8 cellular contexts compared by ENCODE assay signal in genomic region chr19:51926426-51926783, GRCh38. TPM values are rescaled to one million over a fixed set of nuclear protein-coding genes. Genes with fewer than 3 reads are reported as not detected.
DNase-seq lines count a peak whose midpoint lies in the region; FAIRE-seq and TF ChIP-seq lines count a peak whose summit lies in the region.

No MANE protein-coding gene starts in this region.

- H4K5ac ChIP-seq in H1 (ENCODE audit: insufficient read length, low read depth, low read length): peak overlapping the region; percentile 79

- H2BK15ac ChIP-seq in H1 (ENCODE audit: low read length): no peak overlapping the region

- H3K36me3 ChIP-seq in BE2C (peaks cover 4% of the 10 kb centered on the region; the same call in 1 of the 2 replicates), NT2/D1 (ENCODE audit: insufficient read depth, insufficient read length, low read length) (peaks cover 7% of the 10 kb centered on the region), H1 (ENCODE audit: control insufficient read depth in 2 of 4, insufficient read depth in 4 of 4, low read length in 3 of 4) (peaks cover 2 to 13% (median 6%) of the 10 kb centered on the region in 4 experiments; a peak in 4 of 8 replicates)

- WGBS in H1 (ENCODE audit: extremely low coverage in 1 of 2, insufficient coverage in 1 of 2, insufficient read length in 1 of 2, insufficient replicate concordance in 2 of 2, low coverage in 1 of 2, low lambda C conversion rate in 2 of 2, missing lambda C conversion rate in 1 of 2), 2 experiments: 17% methylated on average over 11 of the region's 11 CpGs; no CpG with 5 or more reads in 1 of the 2 experiments

- H2AK5ac ChIP-seq in H1 (ENCODE audit: low read depth, low read length): no peak overlapping the region

- no peak for TF ChIP-seq CTCF in BE2C (IDR thresholded peaks at IDR 0.05; ENCODE audit: low read depth, low read length)
- TF ChIP-seq CTCF in H1 (IDR thresholded peaks at IDR 0.05; ENCODE audit: control extremely low read depth in 1 of 3, insufficient read depth in 1 of 3, low read depth in 1 of 3, low read length in 3 of 3): no peak
- no peak for TF ChIP-seq CTCF in nephron progenitor cell (IDR thresholded peaks at IDR 0.05)

- peak overlapping the region; percentile 39 for H4K91ac ChIP-seq in H1 (replicated peaks; ENCODE audit: insufficient read length, low read length)

- peaks cover 5% of the 10 kb centered on the region; the same call in 1 of the 2 replicates for H3K23me2 ChIP-seq in H1 (ENCODE audit: low read depth, low read length)

- no peak; a peak in 1 of 3 replicates for TF ChIP-seq POLR2A in H1 (IDR thresholded peaks at IDR 0.05; ENCODE audit: control extremely low read depth in 1 of 2, low read depth in 2 of 2, low read length in 2 of 2)

- no peak overlapping the region for H3K4ac ChIP-seq in H1 (replicated peaks; ENCODE audit: insufficient read length, low read depth, low read length)

- no peak overlapping the region for H3K14ac ChIP-seq in H1 (ENCODE audit: insufficient read length)

- CTCF ChIA-PET in H1 (lab: Charles Lee; ENCODE audit: partially characterized antibody): no interaction called here

- H2BK120ac ChIP-seq in H1 (replicated peaks; ENCODE audit: low read depth, low read length): no peak overlapping the region

- 0 out of 2 replicates have a peak, but pooled peaks cover 3% of the 10 kb centered on the region for H3K79me1 ChIP-seq in H1 (ENCODE audit: low read depth, low read length)

- H2BK12ac ChIP-seq in H1 (ENCODE audit: low read depth, low read length): no peak overlapping the region; the same call in 1 of the 2 replicates

- no peak overlapping the region for H2BK20ac ChIP-seq in H1 (ENCODE audit: low read length)

- H3K27me3 ChIP-seq in BE2C (no peaks in the 10 kb centered on the region), NT2/D1 (ENCODE audit: insufficient read depth, insufficient read length) (no peaks in the 10 kb centered on the region), H1 (replicated peaks in 1 of 4; ENCODE audit: control insufficient read depth in 3 of 4, extremely low read depth in 1 of 4, insufficient read depth in 3 of 4, low read length in 3 of 4) (no peaks in the 10 kb centered on the region)

- H3K9ac ChIP-seq in NT2/D1 (ENCODE audit: insufficient read length, low read depth) (no peak overlapping the region), H1 (replicated peaks in 1 of 4; ENCODE audit: extremely low read depth in 1 of 4, low read depth in 3 of 4, low read length in 3 of 4) (peak overlapping the region in 1 of 4 experiments; percentile 40; a peak in 3 of 7 replicates)

- no peak overlapping the region for H3K56ac ChIP-seq in H1 (replicated peaks; ENCODE audit: insufficient read length, low read depth, low read length)

- H3K27me3 Mint-ChIP-seq in nephron progenitor cell (ENCODE audit: low read depth, poor library complexity): peaks cover 13% of the 10 kb centered on the region

- H3K4me1 ChIP-seq in BE2C (0 out of 2 replicates have a peak, but pooled peaks cover 3% of the 10 kb centered on the region), NT2/D1 (ENCODE audit: insufficient read depth, insufficient read length) (no peaks in the 10 kb centered on the region), H1 (replicated peaks in 1 of 4; ENCODE audit: control insufficient read depth in 3 of 4, insufficient read depth in 4 of 4, low read length in 3 of 4) (no peaks in the 10 kb centered on the region)

- no peak overlapping the region for H2AFZ ChIP-seq in H1 (ENCODE audit: low read length)

- TF ChIP-seq EP300 in H1 (IDR thresholded peaks at IDR 0.05; ENCODE audit: borderline replicate concordance in 1 of 2, low read depth in 2 of 2, low read length in 2 of 2): no peak

- H3K9me3 ChIP-seq in BE2C: peaks cover 4% of the 10 kb centered on the region; the same call in 1 of the 2 replicates
- H3K9me3 ChIP-seq in NT2/D1 (ENCODE audit: insufficient read depth, low read length): peaks cover 32% of the 10 kb centered on the region
- H3K9me3 ChIP-seq in H1 (ENCODE audit: insufficient read depth in 2 of 2, low read depth in 1 of 2, low read length in 1 of 2): peaks cover 37 to 40% of the 10 kb centered on the region in 2 experiments

- H3K4me1 Mint-ChIP-seq in nephron progenitor cell: peaks cover 14% of the 10 kb centered on the region

- peak overlapping the region; percentile 99 for H3K4me3 Mint-ChIP-seq in nephron progenitor cell

- peak overlapping the region; percentile 91 for H3K27ac Mint-ChIP-seq in nephron progenitor cell

- H4K8ac ChIP-seq in H1 (ENCODE audit: extremely low read depth, insufficient read depth, low read length): peak overlapping the region; percentile 89

- DNase-seq in BE2C (no peak), NT2/D1 (ENCODE audit: low read depth, low spot score) (no peak), H1 (ENCODE audit: low read depth in 1 of 2, low spot score in 2 of 2) (no peak), nephron progenitor cell (no peak), retina (no peak), dedifferentiated amniotic fluid mesenchymal stem cell (ENCODE audit: extremely low spot score) (no peak), kidney glomerular epithelial cell (lab: John Stamatoyannopoulos, UW) (no peak)
- DNase-seq in stimulated activated CD4-positive, alpha-beta T cell treated with anti-CD3 and anti-CD28 coated beads, Interleukin-4, amount 100 ng/mL, for 24 hours: no peak

- FAIRE-seq in H1 (lab: Jason Lieb, UNC): no peak

- H3K27ac ChIP-seq in H1 (ENCODE audit: low read depth, low read length): peak overlapping the region; percentile 99

- H3K9me3 Mint-ChIP-seq in nephron progenitor cell: peaks cover 100% of the 10 kb centered on the region

- POLR2A ChIA-PET in H1 (lab: Charles Lee; ENCODE audit: partially characterized antibody): interaction anchor here (0.7 to 1.7 kb wide), 7 partner anchors 11 to 593 kb away, joined by 3 to 5 read pairs (median 3); partner anchors contain the start of genes ZNF614 and ZNF649

- TF ChIP-seq RAD21 in H1 (IDR thresholded peaks at IDR 0.05 in 1 of 2, conservative IDR thresholded peaks at IDR 0.05 in 1 of 2; ENCODE audit: low read depth in 2 of 2, low read length in 2 of 2): no peak

- no peak overlapping the region; the same call in 1 of the 2 replicates for H2BK5ac ChIP-seq in H1 (ENCODE audit: low read depth, low read length)

- H3K4me3 ChIP-seq in BE2C (ENCODE audit: low read depth, low read length): peak overlapping the region; percentile 71
- peak overlapping the region; percentile 89 for H3K4me3 ChIP-seq in NT2/D1 (ENCODE audit: insufficient read length, low read depth)
- peak overlapping the region; percentile 65 to 98 (median 93) for H3K4me3 ChIP-seq in H1 (ENCODE audit: extremely low read depth in 1 of 4, insufficient read depth in 2 of 4, low read depth in 3 of 4, low read length in 4 of 4)

- peaks cover 0 to 39% of the 10 kb centered on the region in 2 experiments; a peak in 3 of 4 replicates for H3K79me2 ChIP-seq in H1 (ENCODE audit: control insufficient read depth in 1 of 2, insufficient read depth in 2 of 2, low read length in 2 of 2)

- H3K23ac ChIP-seq in H1 (ENCODE audit: insufficient read length): no peak overlapping the region

- H3K36me3 Mint-ChIP-seq in nephron progenitor cell (ENCODE audit: low read depth): peaks cover 57% of the 10 kb centered on the region

- peaks cover 0 to 2% of the 10 kb centered on the region in 2 experiments for H4K20me1 ChIP-seq in H1 (replicated peaks in 1 of 2; ENCODE audit: control insufficient read depth in 1 of 2, insufficient read depth in 2 of 2, low read length in 2 of 2)

- H3K18ac ChIP-seq in H1 (ENCODE audit: extremely low read depth, low read length): no peak overlapping the region; the same call in 1 of the 2 replicates

- peak overlapping the region; percentile 57 to 83 for H3K4me2 ChIP-seq in H1 (ENCODE audit: insufficient read depth in 1 of 2, low read depth in 2 of 2, low read length in 2 of 2)

TF ChIP-seq in H1, 55 proteins besides CTCF, POLR2A, EP300 and RAD21 (continues in another document):
- TF ChIP-seq CHD1 (IDR thresholded peaks at IDR 0.05; ENCODE audit: low read depth, low read length): no peak
- TF ChIP-seq SAP30 (IDR thresholded peaks at IDR 0.05; ENCODE audit: insufficient read depth, insufficient replicate concordance, low read length): no peak
- TF ChIP-seq BCL11A (IDR thresholded peaks at IDR 0.05; ENCODE audit: low read depth in 2 of 2, low read length in 2 of 2): no peak

RNA-seq across cellular contexts. Expression of gene ZNF613, which starts 0.9 kb away (rescaled TPM):
- 5.0 TPM for polyA plus RNA-seq in BE2C (2012; ENCODE audit: insufficient read depth, insufficient read length, low read depth)
- 7.5 and 14.2 TPM in 2 replicates for total RNA-seq in H1 (2021; fragmentation: NEBNext Ultra II Directional; extraction: Animal tissue kit (Norgen Biotek cat#: 25700))
- polyA plus RNA-seq in H1 (2011; rRNA removed): 3.8 and 4.7 TPM in 2 replicates
- polyA plus RNA-seq in H1 (2011; cell fraction: cytosol; rRNA removed): 8.4 TPM
- 9.5 TPM for polyA plus RNA-seq in H1 (2011; cell fraction: nucleus; rRNA removed)
- 10.5 to 14.7 TPM (median 12.8 TPM) in 4 replicates for polyA plus RNA-seq in H1 (2012, experiment 1 of 2)
- 0.68 TPM for polyA plus RNA-seq in H1 (2012, experiment 2 of 2)
- 6.5 TPM for polyA plus RNA-seq in H1 (2013, experiment 1 of 2)
- polyA plus RNA-seq in H1 (2013, experiment 2 of 2): 5.7 TPM
- 27.6 and 32.7 TPM in 2 replicates for polyA minus RNA-seq in H1 (2011; rRNA and poly(A)+ RNA removed)
- 17.5 TPM for polyA minus RNA-seq in H1 (2011; cell fraction: cytosol; rRNA and poly(A)+ RNA removed)
- 36.0 TPM for polyA minus RNA-seq in H1 (2011; cell fraction: nucleus; rRNA and poly(A)+ RNA removed)

RNA-seq across cellular contexts. Expression of gene ZNF649, which starts 21.6 kb away (rescaled TPM):
- 5.4 TPM for polyA plus RNA-seq in BE2C (2012; ENCODE audit: insufficient read depth, insufficient read length, low read depth)
- 44.0 and 51.7 TPM in 2 replicates for total RNA-seq in H1 (2021; fragmentation: NEBNext Ultra II Directional; extraction: Animal tissue kit (Norgen Biotek cat#: 25700))
- 13.3 and 24.7 TPM in 2 replicates for polyA plus RNA-seq in H1 (2011; rRNA removed)
- 27.3 TPM for polyA plus RNA-seq in H1 (2011; cell fraction: cytosol; rRNA removed)
- polyA plus RNA-seq in H1 (2011; cell fraction: nucleus; rRNA removed): 21.6 TPM
- 38.3 to 62.2 TPM (median 44.1 TPM) in 4 replicates for polyA plus RNA-seq in H1 (2012, experiment 1 of 2)
- polyA plus RNA-seq in H1 (2012, experiment 2 of 2): 4.4 TPM
- polyA plus RNA-seq in H1 (2013, experiment 1 of 2): 41.7 TPM
- 39.4 TPM for polyA plus RNA-seq in H1 (2013, experiment 2 of 2)
- polyA minus RNA-seq in H1 (2011; rRNA and poly(A)+ RNA removed): 82.5 and 117 TPM in 2 replicates
- 38.3 TPM for polyA minus RNA-seq in H1 (2011; cell fraction: cytosol; rRNA and poly(A)+ RNA removed)
- polyA minus RNA-seq in H1 (2011; cell fraction: nucleus; rRNA and poly(A)+ RNA removed): 103 TPM

RNA-seq across cellular contexts. Expression of gene ZNF577, which starts 38.7 kb away (rescaled TPM):
- 14.1 TPM for polyA plus RNA-seq in BE2C (2012; ENCODE audit: insufficient read depth, insufficient read length, low read depth)
- 14.9 and 19.3 TPM in 2 replicates for total RNA-seq in H1 (2021; fragmentation: NEBNext Ultra II Directional; extraction: Animal tissue kit (Norgen Biotek cat#: 25700))
- 11.5 and 13.8 TPM in 2 replicates for polyA plus RNA-seq in H1 (2011; rRNA removed)
- 21.6 TPM for polyA plus RNA-seq in H1 (2011; cell fraction: cytosol; rRNA removed)
- polyA plus RNA-seq in H1 (2011; cell fraction: nucleus; rRNA removed): 23.1 TPM
- polyA plus RNA-seq in H1 (2012, experiment 1 of 2): 15.0 to 18.5 TPM (median 16.5 TPM) in 4 replicates
- polyA plus RNA-seq in H1 (2012, experiment 2 of 2): 0.88 TPM
- polyA plus RNA-seq in H1 (2013, experiment 1 of 2): 15.2 TPM
- 14.5 TPM for polyA plus RNA-seq in H1 (2013, experiment 2 of 2)
- 28.3 and 31.1 TPM in 2 replicates for polyA minus RNA-seq in H1 (2011; rRNA and poly(A)+ RNA removed)
- 8.8 TPM for polyA minus RNA-seq in H1 (2011; cell fraction: cytosol; rRNA and poly(A)+ RNA removed)
- 69.6 TPM for polyA minus RNA-seq in H1 (2011; cell fraction: nucleus; rRNA and poly(A)+ RNA removed)
